ENCODE assay signal across 10 cellular contexts in genomic region chr13:99989376-99990044, GRCh38. TPM values are rescaled to one million over a fixed set of nuclear protein-coding genes. Genes with fewer than 3 reads are reported as not detected.
DNase-seq lines count a peak whose midpoint lies in the region; ATAC-seq and TF ChIP-seq lines count a peak whose summit lies in the region.
"Had no signal": no experiment of that assay in that cellular context is flagged by ENCODE, and none has a peak within 500 bp of the region (broad histone marks: within the 10 kb centered on the region; RNA-seq: fewer than 3 reads in every experiment).

No MANE protein-coding gene starts in this region.

- H3K4me3 Mint-ChIP-seq in natural killer cell, result peak overlapping the region; percentile 72
- H3K4me3 Mint-ChIP-seq in natural killer cell treated with Interleukin-12 subunit alpha and Interleukin-12 subunit beta and Interleukin-15 and Interleukin-18, amount 100 ng/mL, for 72 hours, result no peak overlapping the region

- peak overlapping the region in 1 of 2 donors; percentile 16 for H3K27ac Mint-ChIP-seq in natural killer cell
- H3K27ac Mint-ChIP-seq in natural killer cell treated with Interleukin-12 subunit alpha and Interleukin-12 subunit beta and Interleukin-15 and Interleukin-18, amount 100 ng/mL, for 72 hours, result no peak overlapping the region

- WGBS in upper lobe of left lung, 2 donors, result 9 to 12% methylated on average over 16 to 34 of the region's 37 CpGs
- WGBS in lower leg skin, 2 donors, result 11 to 18% methylated on average over 30 to 31 of the region's 37 CpGs

- in situ Hi-C loops in brain microvascular endothelial cell (cut with HindIII; ENCODE audit: low pct_ligation_motif_present, low sequenced_read_pairs), result no loop called here

- H3K27ac ChIP-seq in brain microvascular endothelial cell, result peak overlapping the region; percentile 29
- H3K27ac ChIP-seq in layer of hippocampus (ENCODE audit: low read depth, low read length), result peak overlapping the region; percentile 64
- H3K27ac ChIP-seq in upper lobe of left lung, result no peak overlapping the region

- H3K36me3 Mint-ChIP-seq in natural killer cell, result peaks cover 10% of the 10 kb centered on the region
- peaks cover 13% of the 10 kb centered on the region for H3K36me3 Mint-ChIP-seq in natural killer cell treated with Interleukin-12 subunit alpha and Interleukin-12 subunit beta and Interleukin-15 and Interleukin-18, amount 100 ng/mL, for 72 hours

- intact Hi-C loops in natural killer cell (cut with micrococcal nuclease), result no loop called here
- intact Hi-C loops in lower leg skin (cut with DNase I; ENCODE audit: low total_unique reads), result no loop called here

- peaks cover 76 to 82% of the 10 kb centered on the region in 2 donors for H3K27me3 Mint-ChIP-seq in natural killer cell (ENCODE audit: low read depth in 2 of 2)
- H3K27me3 Mint-ChIP-seq in natural killer cell treated with Interleukin-12 subunit alpha and Interleukin-12 subunit beta and Interleukin-15 and Interleukin-18, amount 100 ng/mL, for 72 hours, result peaks cover 48 to 65% of the 10 kb centered on the region in 2 donors

- H3K4me1 Mint-ChIP-seq in natural killer cell, result peaks cover 13 to 21% of the 10 kb centered on the region in 2 donors
- H3K4me1 Mint-ChIP-seq in natural killer cell treated with Interleukin-12 subunit alpha and Interleukin-12 subunit beta and Interleukin-15 and Interleukin-18, amount 100 ng/mL, for 72 hours (ENCODE audit: low read depth in 2 of 2), result peaks cover 11 to 15% of the 10 kb centered on the region in 2 donors

- DNase-seq in natural killer cell, result no peak
- DNase-seq in natural killer cell treated with Interleukin-12 subunit alpha and Interleukin-12 subunit beta and Interleukin-15 and Interleukin-18, amount 100 ng/mL, for 72 hours (ENCODE audit: low spot score), result no peak
- DNase-seq in brain microvascular endothelial cell, result no peak
- peak in 1 of 2 donors; percentile 66 for DNase-seq in upper lobe of left lung
- no peak for DNase-seq in nucleus accumbens (lab: John Stamatoyannopoulos, UW)
- no peak for DNase-seq in lower leg skin (ENCODE audit: low spot score in 2 of 2)
- DNase-seq: left ventricle myocardium superior, RPMI8226 had no signal

- H3K9me3 ChIP-seq in upper lobe of left lung, result no peaks in the 10 kb centered on the region

- TF ChIP-seq CTCF in natural killer cell (IDR thresholded peaks at IDR 0.05) (no peak), brain microvascular endothelial cell (IDR thresholded peaks at IDR 0.05; ENCODE audit: low read depth, low read length, missing control alignments) (no peak), upper lobe of left lung (IDR thresholded peaks at IDR 0.05) (no peak), lower leg skin (IDR thresholded peaks at IDR 0.05) (no peak)

- no peak overlapping the region for H3K4me3 ChIP-seq in brain microvascular endothelial cell (ENCODE audit: low read depth, low read length)
- no peak overlapping the region for H3K4me3 ChIP-seq in upper lobe of left lung
- no peak overlapping the region for H3K4me3 ChIP-seq in lower leg skin (ENCODE audit: low read depth, poor library complexity, severe bottlenecking)

- ATAC-seq in natural killer cell (peak in 2 of 3 donors; percentile 10 to 32), upper lobe of left lung (ENCODE audit: low FRiP score in 2 of 2) (peak; percentile 11 to 28), GM18517 (IDR thresholded peaks at IDR 0.05; ENCODE audit: unreplicated experiment) (no peak)
- ATAC-seq in natural killer cell treated with Interleukin-12 subunit alpha and Interleukin-12 subunit beta and Interleukin-15 and Interleukin-18, amount 100 ng/mL, for 72 hours, result no peak
- ATAC-seq: left ventricle myocardium superior had no signal

- H3K27me3 ChIP-seq in brain microvascular endothelial cell (replicated peaks) (no peaks in the 10 kb centered on the region), layer of hippocampus (ENCODE audit: control insufficient read depth, insufficient read depth, low read length) (peaks cover 22% of the 10 kb centered on the region), upper lobe of left lung (peaks cover 8 to 93% (median 53%) of the 10 kb centered on the region in 4 donors)

- H3K4me1 ChIP-seq in upper lobe of left lung, result peaks cover 0 to 34% (median 3%) of the 10 kb centered on the region in 4 donors

- TF ChIP-seq POLR2A in upper lobe of left lung (IDR thresholded peaks at IDR 0.05) (no peak), lower leg skin (IDR thresholded peaks at IDR 0.05) (no peak)

- no peak for TF ChIP-seq EP300 in upper lobe of left lung (IDR thresholded peaks at IDR 0.05)

- H3K36me3 ChIP-seq in brain microvascular endothelial cell (replicated peaks), result no peaks in the 10 kb centered on the region
- H3K36me3 ChIP-seq in upper lobe of left lung, result no peaks in the 10 kb centered on the region

- H3K9me3 Mint-ChIP-seq in natural killer cell, result peaks cover 0 to 2% of the 10 kb centered on the region in 2 donors
- no peaks in the 10 kb centered on the region for H3K9me3 Mint-ChIP-seq in natural killer cell treated with Interleukin-12 subunit alpha and Interleukin-12 subunit beta and Interleukin-15 and Interleukin-18, amount 100 ng/mL, for 72 hours

RNA-seq across cellular contexts. Expression of gene ZIC2, which starts 7.9 kb away (rescaled TPM):
- total RNA-seq in natural killer cell (not detected), upper lobe of left lung (under 1 TPM in 2 of 6 donors, not detected in 4; 0.69 to 0.84 TPM), lower leg skin (under 1 TPM in 1 of 4 donors, not detected in 3; 0.10 TPM)
- 1 to 10 TPM in 1 of 2 donors, not detected in 1; 3.4 TPM for total RNA-seq in natural killer cell treated with Interleukin-12 subunit alpha and Interleukin-12 subunit beta and Interleukin-15 and Interleukin-18, amount 100 ng/mL, for 72 hours
- total RNA-seq: left ventricle myocardium superior had no signal

RNA-seq across cellular contexts. Expression of gene ZIC5, which starts 17.9 kb away (rescaled TPM):
- total RNA-seq in natural killer cell, result not detected
- total RNA-seq in natural killer cell treated with Interleukin-12 subunit alpha and Interleukin-12 subunit beta and Interleukin-15 and Interleukin-18, amount 100 ng/mL, for 72 hours, result not detected
- total RNA-seq in upper lobe of left lung, result under 1 TPM in 1 of 6 donors, not detected in 5; 0.07 TPM
- total RNA-seq in lower leg skin, result not detected
- total RNA-seq: left ventricle myocardium superior had no signal

Comparison
In these comparisons a context has a peak if more than half of its experiments do, and no peak if none do; other contexts are left out.
1. ATAC-seq: peak in natural killer cell (2 of 3) and upper lobe of left lung (2 of 2); none in natural killer cell treated with Interleukin-12 subunit alpha and Interleukin-12 subunit beta and Interleukin-15 and Interleukin-18, amount 100 ng/mL, for 72 hours (0 of 2) and GM18517 (single experiment).
2. H3K27ac ChIP-seq: peak in brain microvascular endothelial cell (single experiment) and layer of hippocampus (single experiment); none in upper lobe of left lung (0 of 4).